In genomic region chr1:222994506-222995229, GRCh38 we compare ENCODE assay signal across 13 cellular contexts.
DNase-seq lines count a peak whose midpoint lies in the region; ATAC-seq and TF ChIP-seq lines count a peak whose summit lies in the region.
"Had no signal": no experiment of that assay in that cellular context is flagged by ENCODE, and none has a peak within 500 bp of the region (broad histone marks: within the 10 kb centered on the region; RNA-seq: fewer than 3 reads in every experiment).

No MANE protein-coding gene starts in this region.

- H3K4me3 ChIP-seq in AG04449 (ENCODE audit: low read depth, low read length) (no peak overlapping the region), cardiac fibroblast (replicated peaks in 1 of 2; ENCODE audit: low read depth in 2 of 2, low read length in 2 of 2) (no peak overlapping the region), right lobe of liver (no peak overlapping the region)
- H3K4me3 ChIP-seq: transverse colon had no signal

- DNase-seq in AG04449 (ENCODE audit: low read depth, low spot score) = peak; percentile 21
- DNase-seq in HT-29 (ENCODE audit: low spot score) = peak; percentile 7
- DNase-seq in cardiac fibroblast (ENCODE audit: low read depth in 2 of 2) = peak; percentile 83 to 84
- no peak for DNase-seq in right lobe of liver
- no peak for DNase-seq in NCI-H510A (lab: John Stamatoyannopoulos, UW)
- no peak for DNase-seq in SKM-1 (lab: John Stamatoyannopoulos, UW; ENCODE audit: unreplicated experiment)
- DNase-seq: activated CD4-positive, alpha-beta T cell treated with anti-CD3 and anti-CD28 coated beads for 4 hours; Karpas-422; NCI-H345; nucleus accumbens; transverse colon had no signal

- ATAC-seq in right lobe of liver (peak in 1 of 4 donors; percentile 35), HG03565 (IDR thresholded peaks at IDR 0.05; ENCODE audit: unreplicated experiment) (no peak), GM18498 (IDR thresholded peaks at IDR 0.05; ENCODE audit: unreplicated experiment) (no peak)

- TF ChIP-seq POLR2A in right lobe of liver (IDR thresholded peaks at IDR 0.05) = no peak

- POLR2A ChIA-PET in AG04449 (lab: Yijun Ruan, JAX) = no interaction called here

- intact Hi-C loops in right lobe of liver (cut with DNase I) = no loop called here

- H3K36me3 ChIP-seq in right lobe of liver = no peaks in the 10 kb centered on the region
- H3K36me3 ChIP-seq: transverse colon had no signal

- WGBS in right lobe of liver (ENCODE audit: insufficient coverage, low coverage, low lambda C conversion rate, missing lambda C conversion rate) = 57% methylated on average over 4 of the region's 4 CpGs

- H3K27ac ChIP-seq in right lobe of liver = peak overlapping the region in 2 of 3 donors; percentile 15 to 52
- H3K27ac ChIP-seq: transverse colon had no signal

- no peaks in the 10 kb centered on the region for H3K27me3 ChIP-seq in right lobe of liver
- H3K27me3 ChIP-seq: transverse colon had no signal

- TF ChIP-seq CTCF in AG04449 (IDR thresholded peaks at IDR 0.05; ENCODE audit: insufficient read depth, low read length, missing control alignments) (no peak), cardiac fibroblast (IDR thresholded peaks at IDR 0.05; ENCODE audit: low read depth, low read length) (no peak), right lobe of liver (IDR thresholded peaks at IDR 0.05) (no peak)

- CTCF ChIA-PET in AG04449 (lab: Yijun Ruan, JAX) = interaction anchor here (1.5 kb wide), 1 partner anchor 96 kb away, joined by 3 read pairs; no protein-coding TSS in a partner anchor

- H3K4me1 ChIP-seq in right lobe of liver = peaks cover 0 to 18% (median 1%) of the 10 kb centered on the region in 4 donors

- H3K9me3 ChIP-seq in right lobe of liver = no peaks in the 10 kb centered on the region
- H3K9me3 ChIP-seq: transverse colon had no signal

Comparison
In these comparisons a context has a peak if more than half of its experiments do, and no peak if none do; other contexts are left out.
1. DNase-seq: peak in AG04449 (single experiment), HT-29 (single experiment) and cardiac fibroblast (2 of 2); none in right lobe of liver (0 of 3), NCI-H510A (single experiment) and SKM-1 (single experiment).